Comparison of ENCODE assay signal across 1 cellular context in genomic region chr12:122306407-122306806, GRCh38.
TF ChIP-seq lines count a peak whose summit lies in the region.

No MANE protein-coding gene starts in this region.

TF ChIP-seq in HepG2, 621 proteins besides CTCF, POLR2A, EP300 and RAD21 (continued from another document and continues in another):
- TF ChIP-seq CSRNP1 (CRISPR knock-in tag; IDR thresholded peaks at IDR 0.05) (no peak), MIXL1 (CRISPR knock-in tag; IDR thresholded peaks at IDR 0.05) (no peak), ZBTB1 (CRISPR knock-in tag; IDR thresholded peaks at IDR 0.05; ENCODE audit: borderline replicate concordance) (no peak), NR2F1 (CRISPR knock-in tag; IDR thresholded peaks at IDR 0.05) (peak; percentile 92 to 96), RNF2 (conservative IDR thresholded peaks at IDR 0.05; ENCODE audit: low read depth) (no peak), ATF2 (CRISPR knock-in tag; IDR thresholded peaks at IDR 0.05) (no peak), SOX6 (IDR thresholded peaks at IDR 0.05) (no peak), SOX6 (CRISPR knock-in tag; IDR thresholded peaks at IDR 0.05) (no peak), ZNF574 (CRISPR knock-in tag; IDR thresholded peaks at IDR 0.05) (no peak), AFF4 (CRISPR knock-in tag; IDR thresholded peaks at IDR 0.05) (no peak), ZFP41 (CRISPR knock-in tag; IDR thresholded peaks at IDR 0.05; ENCODE audit: borderline replicate concordance) (no peak), ZNF3 (CRISPR knock-in tag; IDR thresholded peaks at IDR 0.05) (no peak), ZNF790 (CRISPR knock-in tag; IDR thresholded peaks at IDR 0.05; ENCODE audit: borderline replicate concordance) (no peak), STAG1 (CRISPR knock-in tag; IDR thresholded peaks at IDR 0.05) (peak; percentile 58), PRDM10 (CRISPR knock-in tag; IDR thresholded peaks at IDR 0.05; ENCODE audit: low read depth) (no peak), FOSL1 (CRISPR knock-in tag; IDR thresholded peaks at IDR 0.05; ENCODE audit: borderline replicate concordance) (no peak), CREB1 (IDR thresholded peaks at IDR 0.05) (no peak), CREB1 (CRISPR knock-in tag; IDR thresholded peaks at IDR 0.05) (no peak), MTF1 (CRISPR knock-in tag; IDR thresholded peaks at IDR 0.05) (no peak), CREBL2 (CRISPR knock-in tag; IDR thresholded peaks at IDR 0.05; ENCODE audit: borderline replicate concordance) (no peak), CHCHD3 (CRISPR knock-in tag; IDR thresholded peaks at IDR 0.05) (no peak), ZNF781 (CRISPR knock-in tag; IDR thresholded peaks at IDR 0.05; ENCODE audit: borderline replicate concordance, not compliant biosample characterization) (no peak), ZNF143 (CRISPR knock-in tag; IDR thresholded peaks at IDR 0.05) (no peak), NR2C2 (CRISPR knock-in tag; IDR thresholded peaks at IDR 0.05; ENCODE audit: borderline replicate concordance) (peak; percentile 72; the same call in 1 of the 2 replicates), ZBTB43 (CRISPR knock-in tag; conservative IDR thresholded peaks at IDR 0.05) (no peak), NFE2L2 (IDR thresholded peaks at IDR 0.05; ENCODE audit: low read length) (no peak), RFX3 (CRISPR knock-in tag; IDR thresholded peaks at IDR 0.05) (no peak), ZUFSP (CRISPR knock-in tag; IDR thresholded peaks at IDR 0.05; ENCODE audit: borderline replicate concordance) (no peak), HDAC6 (IDR thresholded peaks at IDR 0.05; ENCODE audit: low read depth, low read length) (no peak), ZNF335 (CRISPR knock-in tag; IDR thresholded peaks at IDR 0.05) (no peak), CERS6 (CRISPR knock-in tag; IDR thresholded peaks at IDR 0.05) (no peak), SAFB2 (CRISPR knock-in tag; IDR thresholded peaks at IDR 0.05; ENCODE audit: borderline replicate concordance, low read depth) (no peak), ZNF326 (CRISPR knock-in tag; IDR thresholded peaks at IDR 0.05; ENCODE audit: borderline replicate concordance) (no peak), ARNT (IDR thresholded peaks at IDR 0.05) (no peak), MYPOP (CRISPR knock-in tag; IDR thresholded peaks at IDR 0.05) (no peak), XRCC5 (optimal IDR thresholded peaks at IDR 0.05; ENCODE audit: low read length) (peak; percentile 62), HNF4A (CRISPR knock-in tag; IDR thresholded peaks at IDR 0.05) (peak; percentile 58), HOXD1 (CRISPR knock-in tag; IDR thresholded peaks at IDR 0.05) (no peak), ZNF30 (CRISPR knock-in tag; IDR thresholded peaks at IDR 0.05) (no peak), LBX2 (CRISPR knock-in tag; IDR thresholded peaks at IDR 0.05; ENCODE audit: borderline replicate concordance) (no peak), NCOR1 (IDR thresholded peaks at IDR 0.05; ENCODE audit: borderline replicate concordance, low read length) (no peak), TCF7 (IDR thresholded peaks at IDR 0.05; ENCODE audit: low read depth) (no peak), ZBTB26 (CRISPR knock-in tag; IDR thresholded peaks at IDR 0.05; ENCODE audit: borderline replicate concordance) (no peak), ZKSCAN8 (CRISPR knock-in tag; IDR thresholded peaks at IDR 0.05; ENCODE audit: borderline replicate concordance) (no peak)
